Comparison of ENCODE assay signal across 9 cellular contexts in the genomic region with DNA sequence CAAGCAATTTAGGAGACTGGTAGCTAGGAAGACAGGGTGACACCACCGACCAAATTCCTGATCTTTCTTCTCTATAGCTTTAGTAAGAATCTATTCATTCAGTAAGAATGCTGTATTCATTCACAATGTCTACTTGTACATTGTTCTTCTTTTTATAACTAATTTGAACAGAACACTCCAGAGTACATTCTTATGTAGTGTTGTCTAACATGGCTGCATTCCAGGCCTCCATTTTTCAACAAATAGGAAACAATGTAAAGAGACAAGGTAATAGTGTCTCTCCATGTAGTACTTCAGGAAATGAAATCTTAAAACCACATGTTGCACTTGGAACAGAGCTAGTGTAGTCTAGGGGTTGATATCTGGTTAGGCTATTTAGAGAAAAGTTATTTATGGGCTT. TPM values are rescaled to one million over a fixed set of nuclear protein-coding genes. Genes with fewer than 3 reads are reported as not detected.
DNase-seq lines count a peak whose midpoint lies in the region; ATAC-seq, FAIRE-seq and TF ChIP-seq lines count a peak whose summit lies in the region.
"Had no signal": no experiment of that assay in that cellular context is flagged by ENCODE, and none has a peak within 500 bp of the region (broad histone marks: within the 10 kb centered on the region; RNA-seq: fewer than 3 reads in every experiment).

No MANE protein-coding gene starts in this region.

- no peaks in the 10 kb centered on the region; the same call in 1 of the 2 replicates for H4K20me1 ChIP-seq in HepG2 (ENCODE audit: insufficient read depth, low read length)

- H3K27ac ChIP-seq in brain microvascular endothelial cell (peak overlapping the region; percentile 72), HepG2 (ENCODE audit: extremely low read length, insufficient read depth, low read length) (peak overlapping the region; percentile 90), thyroid gland (peak overlapping the region; percentile 99)

- H3K4me1 Mint-ChIP-seq in activated CD4-positive, alpha-beta T cell treated with anti-CD3 and anti-CD28 coated beads for 36 hours, result peaks cover 35% of the 10 kb centered on the region

- BruUV-seq in HepG2 (replicated peaks; lab: Mats Ljungman, UMichigan), result no TSS peak

- H3K4me2 ChIP-seq in HepG2 (ENCODE audit: low read depth, low read length), result peak overlapping the region; percentile 92

- no peaks in the 10 kb centered on the region for H3K27me3 Mint-ChIP-seq in activated CD4-positive, alpha-beta T cell treated with anti-CD3 and anti-CD28 coated beads for 36 hours

- no peak overlapping the region for H2AFZ ChIP-seq in HepG2 (ENCODE audit: low read length)

- TF ChIP-seq RAD21 in HepG2 (CRISPR knock-in tag; IDR thresholded peaks at IDR 0.05), result no peak

- no peaks in the 10 kb centered on the region for H3K9me3 ChIP-seq in HepG2 (ENCODE audit: low read length)
- H3K9me3 ChIP-seq in thyroid gland, result no peaks in the 10 kb centered on the region

- H3K9ac ChIP-seq in HepG2 (ENCODE audit: insufficient read depth, low read depth, low read length), result peak overlapping the region; percentile 97; the same call in 1 of the 2 replicates

- in situ Hi-C loops in brain microvascular endothelial cell (cut with HindIII; ENCODE audit: low pct_ligation_motif_present, low sequenced_read_pairs) (no loop called here), HepG2 (cut with HindIII; ENCODE audit: extremely low pct_ligation_motif_present, low pct_unique_long_range_greater_than_20kb) (no loop called here)

- H3K36me3 ChIP-seq in brain microvascular endothelial cell (replicated peaks), result peaks cover 28% of the 10 kb centered on the region
- no peaks in the 10 kb centered on the region for H3K36me3 ChIP-seq in HepG2 (replicated peaks in 1 of 2; ENCODE audit: control insufficient read depth in 1 of 2, insufficient read depth in 2 of 2, low read length in 2 of 2)
- H3K36me3 ChIP-seq in thyroid gland, result no peaks in the 10 kb centered on the region

- no peaks in the 10 kb centered on the region for H3K9me3 Mint-ChIP-seq in activated CD4-positive, alpha-beta T cell treated with anti-CD3 and anti-CD28 coated beads for 36 hours (ENCODE audit: low read depth)

- no peaks in the 10 kb centered on the region for H3K27me3 ChIP-seq in brain microvascular endothelial cell (replicated peaks)
- no peaks in the 10 kb centered on the region; a peak in 1 of 5 replicates for H3K27me3 ChIP-seq in HepG2 (ENCODE audit: control insufficient read depth in 1 of 2, insufficient read depth in 2 of 2, low read length in 2 of 2)
- H3K27me3 ChIP-seq in thyroid gland, result no peaks in the 10 kb centered on the region

- peaks cover 22% of the 10 kb centered on the region for H3K79me2 ChIP-seq in HepG2 (ENCODE audit: insufficient read depth, low read length)

- intact Hi-C loops in activated CD4-positive, alpha-beta T cell treated with anti-CD3 and anti-CD28 coated beads for 36 hours (cut with DNase I, micrococcal nuclease), result loop anchor here (2.0 to 10.0 kb wide), 7 partner anchors 42 to 1235 kb away; a partner anchor contains a TSS
- intact Hi-C loops in HepG2 (cut with micrococcal nuclease; ENCODE audit: unreplicated experiment) (no loop called here), thyroid gland (cut with DNase I) (no loop called here), lower leg skin (cut with DNase I; ENCODE audit: low total_unique reads) (no loop called here)

- TF ChIP-seq EP300 in HepG2 (IDR thresholded peaks at IDR 0.05; ENCODE audit: low read depth in 2 of 2, low read length in 2 of 2) (no peak), HepG2 (CRISPR knock-in tag; IDR thresholded peaks at IDR 0.05; ENCODE audit: borderline replicate concordance) (no peak)

- DNase-seq in activated CD4-positive, alpha-beta T cell treated with anti-CD3 and anti-CD28 coated beads for 36 hours, result no peak
- no peak for DNase-seq in activated CD4-positive, alpha-beta T cell treated with anti-CD3 and anti-CD28 coated beads, Interleukin-2, amount 50 U/mL, for 48 hours
- DNase-seq in brain microvascular endothelial cell, result no peak
- DNase-seq in HepG2 (ENCODE audit: low spot score), result peak; percentile 38
- no peak for DNase-seq in thyroid gland
- no peak for DNase-seq in HuH-7.5 (ENCODE audit: low spot score)
- no peak for DNase-seq in lower leg skin (ENCODE audit: low spot score in 2 of 2)
- DNase-seq in SW480 (ENCODE audit: low spot score), result no peak

- TF ChIP-seq POLR2A in HepG2 (IDR thresholded peaks at IDR 0.05; ENCODE audit: insufficient read depth in 1 of 2, low read depth in 2 of 2, low read length in 2 of 2) (no peak), thyroid gland (IDR thresholded peaks at IDR 0.05) (no peak), lower leg skin (IDR thresholded peaks at IDR 0.05) (no peak)

- POLR2A ChIA-PET in activated CD4-positive, alpha-beta T cell treated with anti-CD3 and anti-CD28 coated beads for 36 hours (lab: Charles Lee), result interaction anchor here (0.6 to 1.6 kb wide), 2 partner anchors 43 to 183 kb away, joined by 3 to 5 read pairs; no protein-coding TSS in a partner anchor
- POLR2A ChIA-PET in HepG2 (lab: Yijun Ruan, JAX), result interaction anchor here (0.6 to 0.9 kb wide), 4 partner anchors 13 to 178 kb away, joined by 3 to 6 read pairs (median 4); no protein-coding TSS in a partner anchor

- ATAC-seq in activated CD4-positive, alpha-beta T cell treated with anti-CD3 and anti-CD28 coated beads for 36 hours, result no peak
- ATAC-seq in HepG2, result no peak

- H3K4me3 Mint-ChIP-seq in activated CD4-positive, alpha-beta T cell treated with anti-CD3 and anti-CD28 coated beads for 36 hours, result peak overlapping the region; percentile 89

- H3K4me1 ChIP-seq in HepG2 (ENCODE audit: insufficient read depth, low read length), result peaks cover 36% of the 10 kb centered on the region
- H3K4me1 ChIP-seq in thyroid gland, result peaks cover 10 to 13% of the 10 kb centered on the region in 2 donors

- TF ChIP-seq CTCF in brain microvascular endothelial cell (IDR thresholded peaks at IDR 0.05; ENCODE audit: low read depth, low read length, missing control alignments) (no peak), HepG2 (CRISPR knock-in tag; IDR thresholded peaks at IDR 0.05) (no peak), thyroid gland (IDR thresholded peaks at IDR 0.05) (no peak), lower leg skin (IDR thresholded peaks at IDR 0.05) (no peak)

- peak overlapping the region; percentile 59 for H3K27ac Mint-ChIP-seq in activated CD4-positive, alpha-beta T cell treated with anti-CD3 and anti-CD28 coated beads for 36 hours

- no peak for FAIRE-seq in HepG2 (lab: Jason Lieb, UNC)
- FAIRE-seq: endometrium had no signal

- H3K36me3 Mint-ChIP-seq in activated CD4-positive, alpha-beta T cell treated with anti-CD3 and anti-CD28 coated beads for 36 hours (ENCODE audit: low read depth), result peaks cover 5% of the 10 kb centered on the region

- CTCF ChIA-PET in activated CD4-positive, alpha-beta T cell treated with anti-CD3 and anti-CD28 coated beads for 36 hours (lab: Charles Lee), result interaction anchor here (0.6 to 1.4 kb wide), 9 partner anchors 9 to 263 kb away, joined by 3 to 5 read pairs (median 3); no protein-coding TSS in a partner anchor
- CTCF ChIA-PET in HepG2 (lab: Yijun Ruan, JAX; ENCODE audit: low intra/inter-chr PET ratio, low total read pairs), result interaction anchor here (1.1 kb wide), 1 partner anchor 43 kb away, joined by 3 read pairs; no protein-coding TSS in a partner anchor

- H3K4me3 ChIP-seq in brain microvascular endothelial cell (ENCODE audit: low read depth, low read length) (peak overlapping the region; percentile 97), HepG2 (replicated peaks in 1 of 3; ENCODE audit: insufficient read depth in 1 of 3, low read depth in 2 of 3, low read length in 3 of 3) (peak overlapping the region; percentile 90 to 95 (median 92)), thyroid gland (replicated peaks in 1 of 3) (peak overlapping the region in 2 of 3 donors; percentile 99 to 100), lower leg skin (ENCODE audit: low read depth, poor library complexity, severe bottlenecking) (no peak overlapping the region)

- WGBS in HepG2 (ENCODE audit: low lambda C conversion rate), result 40% methylated on average over 1 of the region's 1 CpG
- WGBS in thyroid gland, 2 donors, result 15 to 24% methylated on average over 1 of the region's 1 CpG
- WGBS in lower leg skin, 2 donors, result 0 to 7% methylated on average over 1 of the region's 1 CpG

TF ChIP-seq in HepG2, 621 proteins besides CTCF, POLR2A, EP300 and RAD21 (continues in another document):
- TF ChIP-seq ZNF615 (CRISPR knock-in tag; IDR thresholded peaks at IDR 0.05; ENCODE audit: borderline replicate concordance), result no peak

RNA-seq across cellular contexts. Expression of a gene that starts 1.8 kb away (rescaled TPM):
- total RNA-seq in activated CD4-positive, alpha-beta T cell treated with anti-CD3 and anti-CD28 coated beads for 36 hours, result 10 to 100 TPM; 20.7 to 22.7 TPM
- total RNA-seq in HepG2 (2016; rRNA removed; fragmentation: Illumina TruSeq; extraction: Trizol) (23.7 and 26.9 TPM in 2 replicates), thyroid gland (100 to 1,000 TPM in 3 of 4 donors, 10 to 100 TPM in 1; 71.9 to 151 (median 112) TPM), lower leg skin (10 to 100 TPM; 53.3 to 90.4 (median 63.1) TPM)
- total RNA-seq in HepG2 (2016; cell fraction: cytosol; rRNA removed; fragmentation: Illumina TruSeq; extraction: Trizol; ENCODE audit: low read depth), result 1.3 and 2.3 TPM in 2 replicates
- total RNA-seq in HepG2 (2016; cell fraction: insoluble cytoplasmic fraction; rRNA removed; fragmentation: Illumina TruSeq; extraction: Trizol), result 20.6 and 25.2 TPM in 2 replicates
- total RNA-seq in HepG2 (2016; cell fraction: membrane; rRNA removed; fragmentation: Illumina TruSeq; extraction: Trizol), result 4.6 and 6.2 TPM in 2 replicates
- total RNA-seq in HepG2 (2016; cell fraction: nucleus; rRNA removed; fragmentation: Illumina TruSeq; extraction: Trizol), result 28.7 and 35.3 TPM in 2 replicates
- polyA plus RNA-seq in HepG2 (2011; rRNA removed), result 15.9 and 17.3 TPM in 2 replicates
- polyA plus RNA-seq in HepG2 (2011; cell fraction: cytosol; rRNA removed), result 7.7 and 9.9 TPM in 2 replicates
- 14.7 and 14.8 TPM in 2 replicates for polyA plus RNA-seq in HepG2 (2011; cell fraction: nucleus; rRNA removed)
- 10.9 and 12.0 TPM in 2 replicates for polyA plus RNA-seq in HepG2 (2012)
- 0.78 and 0.81 TPM in 2 replicates for polyA plus RNA-seq in HepG2 (2016; cell fraction: cytosol; fragmentation: Illumina TruSeq; extraction: Trizol; ENCODE audit: low read depth)
- polyA plus RNA-seq in HepG2 (2016; cell fraction: insoluble cytoplasmic fraction; fragmentation: Illumina TruSeq; extraction: Trizol; ENCODE audit: low read depth), result 12.1 and 14.0 TPM in 2 replicates
- polyA plus RNA-seq in HepG2 (2016; cell fraction: membrane; fragmentation: Illumina TruSeq; extraction: Trizol; ENCODE audit: low read depth), result 1.8 and 2.1 TPM in 2 replicates
- polyA plus RNA-seq in HepG2 (2016; cell fraction: nucleus; fragmentation: Illumina TruSeq; extraction: Trizol; ENCODE audit: insufficient read depth, low read depth), result 22.1 and 22.9 TPM in 2 replicates
- polyA minus RNA-seq in HepG2 (2011; rRNA and poly(A)+ RNA removed; ENCODE audit: low replicate concordance), result 29.5 and 80.4 TPM in 2 replicates
- 14.3 and 18.8 TPM in 2 replicates for polyA minus RNA-seq in HepG2 (2011; cell fraction: cytosol; rRNA and poly(A)+ RNA removed)
- 39.1 and 52.5 TPM in 2 replicates for polyA minus RNA-seq in HepG2 (2011; cell fraction: nucleus; rRNA and poly(A)+ RNA removed)

Comparison
In these comparisons a context has a peak if more than half of its experiments do, and no peak if none do; other contexts are left out.
1. intact Hi-C loops: an anchor here in activated CD4-positive, alpha-beta T cell treated with anti-CD3 and anti-CD28 coated beads for 36 hours (2.0 to 10.0 kb wide); none called in HepG2, thyroid gland and lower leg skin.